Comparison of ENCODE assay signal across 14 cellular contexts in the genomic region with DNA sequence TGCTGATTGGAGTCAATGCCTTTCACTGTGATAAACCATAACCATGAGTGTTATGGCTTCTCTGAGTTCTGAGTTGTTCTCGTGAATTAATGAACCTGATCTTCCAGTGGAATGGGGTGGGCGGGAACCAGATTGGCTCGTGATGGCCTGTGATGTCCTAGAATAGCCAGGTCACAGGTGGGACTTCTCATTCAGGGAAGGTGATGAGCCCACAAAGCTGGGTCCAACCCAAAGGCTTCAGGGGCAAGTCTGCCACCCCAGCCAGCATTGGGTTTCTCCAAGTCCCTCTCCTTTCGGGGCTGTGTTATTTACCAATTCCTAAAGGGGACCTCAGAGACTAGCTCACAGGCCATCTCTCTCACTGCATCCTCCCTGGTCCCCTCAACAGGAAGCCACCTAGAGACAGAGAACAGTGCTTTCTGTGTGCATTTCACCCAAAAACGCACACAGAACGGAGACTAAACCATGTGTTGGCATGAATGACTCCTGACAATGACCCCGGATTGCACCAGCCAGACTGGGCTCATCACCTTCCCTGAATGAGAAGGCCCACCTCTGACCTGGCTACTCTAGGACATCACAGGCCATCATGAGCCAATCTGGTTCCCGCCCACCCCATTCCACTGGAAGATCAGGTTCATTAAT.
"Had no signal": no experiment of that assay in that cellular context is flagged by ENCODE, and none has a peak within 500 bp of the region (broad histone marks: within the 10 kb centered on the region; RNA-seq: fewer than 3 reads in every experiment).

No MANE protein-coding gene starts in this region.

- H3K27me3 ChIP-seq: brain microvascular endothelial cell, hepatocyte had no signal

- H3K36me3 Mint-ChIP-seq: mesothelial cell of epicardium had no signal

- H3K9me3 Mint-ChIP-seq: activated naive CD4-positive, alpha-beta T cell treated with anti-CD3 and anti-CD28 coated beads for 36 hours; activated naive CD8-positive, alpha-beta T cell treated with anti-CD3 and anti-CD28 coated beads, Interleukin-2, amount 50 U/mL, for 24 hours; activated T-cell treated with anti-CD3 and anti-CD28 coated beads, Interleukin-2, amount 50 U/mL, for 24 hours; mesothelial cell of epicardium; nephron had no signal

- H3K4me1 Mint-ChIP-seq: mesothelial cell of epicardium, nephron had no signal

- H3K36me3 ChIP-seq: brain microvascular endothelial cell had no signal

- H3K4me3 ChIP-seq: hepatocyte had no signal

- H3K4me3 Mint-ChIP-seq: activated naive CD4-positive, alpha-beta T cell treated with anti-CD3 and anti-CD28 coated beads for 36 hours; activated naive CD8-positive, alpha-beta T cell treated with anti-CD3 and anti-CD28 coated beads, Interleukin-2, amount 50 U/mL, for 24 hours; activated T-cell treated with anti-CD3 and anti-CD28 coated beads, Interleukin-2, amount 50 U/mL, for 24 hours; mesothelial cell of epicardium; nephron; T-helper 17 cell had no signal

- DNase-seq: activated CD4-positive, alpha-beta T cell treated with anti-CD3 and anti-CD28 coated beads for 1 hour; activated CD4-positive, alpha-beta T cell treated with anti-CD3 and anti-CD28 coated beads, Interleukin-2, amount 50 U/mL, for 48 hours; activated naive CD4-positive, alpha-beta T cell treated with anti-CD3 and anti-CD28 coated beads for 36 hours; activated naive CD8-positive, alpha-beta T cell treated with anti-CD3 and anti-CD28 coated beads, Interleukin-2, amount 50 U/mL, for 24 hours; activated T-cell treated with anti-CD3 and anti-CD28 coated beads, Interleukin-2, amount 50 U/mL, for 24 hours; anterior cingulate cortex; brain microvascular endothelial cell; effector CD4-positive, alpha-beta T cell; stimulated activated naive CD8-positive, alpha-beta T cell treated with anti-CD3 and anti-CD28 coated beads, Interleukin-15, Interleukin-2, amounts not matched to agents 100 U/mL and 50 U/mL, for 24 hours; T-helper 17 cell; trophoblast cell had no signal

- ATAC-seq: stimulated activated naive CD8-positive, alpha-beta T cell treated with anti-CD3 and anti-CD28 coated beads, Interleukin-15, Interleukin-2, amounts not matched to agents 100 U/mL and 50 U/mL, for 24 hours; T-helper 17 cell had no signal

- H3K27ac Mint-ChIP-seq: activated naive CD4-positive, alpha-beta T cell treated with anti-CD3 and anti-CD28 coated beads for 36 hours; activated naive CD8-positive, alpha-beta T cell treated with anti-CD3 and anti-CD28 coated beads, Interleukin-2, amount 50 U/mL, for 24 hours; activated T-cell treated with anti-CD3 and anti-CD28 coated beads, Interleukin-2, amount 50 U/mL, for 24 hours; mesothelial cell of epicardium; nephron had no signal

- H3K27me3 Mint-ChIP-seq: activated naive CD8-positive, alpha-beta T cell treated with anti-CD3 and anti-CD28 coated beads, Interleukin-2, amount 50 U/mL, for 24 hours; activated T-cell treated with anti-CD3 and anti-CD28 coated beads, Interleukin-2, amount 50 U/mL, for 24 hours had no signal
